17 cellular contexts compared by ENCODE assay signal in genomic region chr2:53475320-53475719, GRCh38.
DNase-seq lines count a peak whose midpoint lies in the region; ATAC-seq and TF ChIP-seq lines count a peak whose summit lies in the region.
"Had no signal": no experiment of that assay in that cellular context is flagged by ENCODE, and none has a peak within 500 bp of the region (broad histone marks: within the 10 kb centered on the region; RNA-seq: fewer than 3 reads in every experiment).

No MANE protein-coding gene starts in this region.

- no peaks in the 10 kb centered on the region for H3K27me3 Mint-ChIP-seq in activated CD8-positive, alpha-beta T cell treated with anti-CD3 and anti-CD28 coated beads, Interleukin-2, amount 10 ng/mL, durations not matched to agents 7 days and 5 days (ENCODE audit: low read depth)
- H3K27me3 Mint-ChIP-seq: progenitor cell of endocrine pancreas had no signal

- DNase-seq in AG09309 (ENCODE audit: low read depth), result peak; percentile 48
- DNase-seq in HS-27A (ENCODE audit: low read depth), result peak; percentile 50
- peak; percentile 60 for DNase-seq in T1000 (lab: John Stamatoyannopoulos, UW)
- DNase-seq in fibroblast of the aortic adventitia (ENCODE audit: low read depth), result peak; percentile 8
- no peak for DNase-seq in activated CD8-positive, alpha-beta T cell treated with anti-CD3 and anti-CD28 coated beads, Interleukin-2, amount 10 ng/mL, durations not matched to agents 7 days and 5 days
- DNase-seq in mesenteric fat pad (ENCODE audit: low spot score), result no peak
- DNase-seq: activated naive CD4-positive, alpha-beta T cell treated with Interleukin-2 at 50 U/mL for 16 hours; MV-4-11; NCI-H82; RPMI8226; stimulated activated naive CD8-positive, alpha-beta T cell treated with anti-CD3 and anti-CD28 coated beads, Interleukin-15, Interleukin-2, amounts not matched to agents 100 U/mL and 50 U/mL, for 24 hours; T-helper 1 cell; uterus had no signal

- no peak overlapping the region for H3K4me3 ChIP-seq in AG09309 (ENCODE audit: control insufficient read depth, low read depth, low read length)
- no peak overlapping the region for H3K4me3 ChIP-seq in fibroblast of the aortic adventitia (ENCODE audit: low read depth, low read length)
- H3K4me3 ChIP-seq: uterus had no signal

- ATAC-seq in GM18520 (IDR thresholded peaks at IDR 0.05; ENCODE audit: unreplicated experiment) (no peak), HG03457 (IDR thresholded peaks at IDR 0.05; ENCODE audit: unreplicated experiment) (no peak)
- no peak for ATAC-seq in activated CD8-positive, alpha-beta T cell treated with anti-CD3 and anti-CD28 coated beads, Interleukin-2, amount 10 ng/mL, durations not matched to agents 7 days and 5 days
- ATAC-seq: activated CD4-positive, CD25-positive, alpha-beta regulatory T cell treated with anti-CD3 and anti-CD28 coated beads, Interleukin-2, amount 50 U/mL, for 24 hours; stimulated activated naive CD8-positive, alpha-beta T cell treated with anti-CD3 and anti-CD28 coated beads, Interleukin-15, Interleukin-2, amounts not matched to agents 100 U/mL and 50 U/mL, for 24 hours had no signal

- CTCF ChIA-PET in activated CD8-positive, alpha-beta T cell treated with anti-CD3 and anti-CD28 coated beads, Interleukin-2, amount 10 ng/mL, durations not matched to agents 7 days and 5 days (lab: Charles Lee), result no interaction called here

- H3K4me3 Mint-ChIP-seq in activated CD8-positive, alpha-beta T cell treated with anti-CD3 and anti-CD28 coated beads, Interleukin-2, amount 10 ng/mL, durations not matched to agents 7 days and 5 days, result no peak overlapping the region

- no peak overlapping the region for H3K27ac Mint-ChIP-seq in activated CD8-positive, alpha-beta T cell treated with anti-CD3 and anti-CD28 coated beads, Interleukin-2, amount 10 ng/mL, durations not matched to agents 7 days and 5 days
- H3K27ac Mint-ChIP-seq: progenitor cell of endocrine pancreas had no signal

- POLR2A ChIA-PET in activated CD8-positive, alpha-beta T cell treated with anti-CD3 and anti-CD28 coated beads, Interleukin-2, amount 10 ng/mL, durations not matched to agents 7 days and 5 days (lab: Charles Lee), result no interaction called here

- no peaks in the 10 kb centered on the region for H3K9me3 Mint-ChIP-seq in activated CD8-positive, alpha-beta T cell treated with anti-CD3 and anti-CD28 coated beads, Interleukin-2, amount 10 ng/mL, durations not matched to agents 7 days and 5 days (ENCODE audit: insufficient read depth)

- H3K36me3 Mint-ChIP-seq in activated CD8-positive, alpha-beta T cell treated with anti-CD3 and anti-CD28 coated beads, Interleukin-2, amount 10 ng/mL, durations not matched to agents 7 days and 5 days (ENCODE audit: low read depth), result no peaks in the 10 kb centered on the region

- TF ChIP-seq CTCF in AG09309 (IDR thresholded peaks at IDR 0.05; ENCODE audit: control insufficient read depth, insufficient read depth, low read depth, low read length, missing control alignments), result no peak
- TF ChIP-seq CTCF in fibroblast of the aortic adventitia (IDR thresholded peaks at IDR 0.05; ENCODE audit: insufficient read depth, low read length), result no peak

- no peaks in the 10 kb centered on the region for H3K4me1 Mint-ChIP-seq in activated CD8-positive, alpha-beta T cell treated with anti-CD3 and anti-CD28 coated beads, Interleukin-2, amount 10 ng/mL, durations not matched to agents 7 days and 5 days (ENCODE audit: low read depth)

Comparison
In these comparisons a context has a peak if more than half of its experiments do, and no peak if none do; other contexts are left out.
1. DNase-seq: peak in AG09309 (single experiment), HS-27A (single experiment), T1000 (single experiment) and fibroblast of the aortic adventitia (single experiment); none in activated CD8-positive, alpha-beta T cell treated with anti-CD3 and anti-CD28 coated beads, Interleukin-2, amount 10 ng/mL, durations not matched to agents 7 days and 5 days (single experiment) and mesenteric fat pad (single experiment).